In genomic region chr2:47801118-47801517, GRCh38 we compare ENCODE assay signal across 33 cellular contexts.
"Had no signal": no experiment of that assay in that cellular context is flagged by ENCODE, and none has a peak within 500 bp of the region (broad histone marks: within the 10 kb centered on the region; RNA-seq: fewer than 3 reads in every experiment).

No MANE protein-coding gene starts in this region.

- H3K27ac Mint-ChIP-seq: activated CD8-positive, alpha-beta T cell treated with anti-CD3 and anti-CD28 coated beads for 36 hours; activated naive CD8-positive, alpha-beta T cell treated with anti-CD3 and anti-CD28 coated beads, Interleukin-2, amount 10 ng/mL, durations not matched to agents 7 days and 5 days; activated T-helper 2 cell treated with anti-CD3 and anti-CD28 coated beads, Interferon-gamma antibody, Interleukin-2, Interleukin-4, amounts not matched to agents 10 μg/mL and 5 μg/mL and 100 μg/mL, durations not matched to agents 14 hours and 24 hours and 36 hours had no signal

- H3K4me3 Mint-ChIP-seq: activated CD8-positive, alpha-beta T cell treated with anti-CD3 and anti-CD28 coated beads for 36 hours; activated naive CD4-positive, alpha-beta T cell treated with anti-CD3 and anti-CD28 coated beads, Interleukin-2, amount 50 U/mL, for 24 hours; activated naive CD8-positive, alpha-beta T cell treated with anti-CD3 and anti-CD28 coated beads, Interleukin-2, amount 10 ng/mL, durations not matched to agents 7 days and 5 days; activated T-cell treated with anti-CD3 and anti-CD28 coated beads, Interleukin-2, amount 50 U/mL, for 72 hours; central memory CD8-positive, alpha-beta T cell had no signal

- H2AFZ ChIP-seq: PC-9 had no signal

- H3K4me1 ChIP-seq: ascending aorta had no signal

- ATAC-seq: activated CD8-positive, alpha-beta T cell treated with anti-CD3 and anti-CD28 coated beads for 36 hours; activated T-cell treated with anti-CD3 and anti-CD28 coated beads, Interleukin-2, amount 50 U/mL, for 72 hours had no signal

- H3K27me3 Mint-ChIP-seq: activated CD8-positive, alpha-beta T cell treated with anti-CD3 and anti-CD28 coated beads for 36 hours; activated naive CD4-positive, alpha-beta T cell treated with anti-CD3 and anti-CD28 coated beads, Interleukin-2, amount 50 U/mL, for 24 hours; activated naive CD8-positive, alpha-beta T cell treated with anti-CD3 and anti-CD28 coated beads, Interleukin-2, amount 10 ng/mL, durations not matched to agents 7 days and 5 days; central memory CD8-positive, alpha-beta T cell had no signal

- H3K4me3 ChIP-seq: ascending aorta, cardiac muscle cell, PC-9 had no signal

- H3K27ac ChIP-seq: ascending aorta, cardiac muscle cell, PC-9, RWPE1, WERI-Rb-1 had no signal

- H3K4me2 ChIP-seq: PC-9 had no signal

- H3K27me3 ChIP-seq: ascending aorta, cardiac muscle cell had no signal

- DNase-seq: activated CD4-positive, alpha-beta T cell treated with anti-CD3 and anti-CD28 coated beads for 1 hour; activated CD4-positive, alpha-beta T cell treated with anti-CD3 and anti-CD28 coated beads for 48 hours; activated CD4-positive, CD25-positive, alpha-beta regulatory T cell; activated CD8-positive, alpha-beta T cell treated with anti-CD3 and anti-CD28 coated beads for 36 hours; activated gamma-delta T cell; activated naive CD4-positive, alpha-beta T cell treated with Interleukin-2 at 50 U/mL for 16 hours; activated naive CD8-positive, alpha-beta T cell treated with anti-CD3 and anti-CD28 coated beads, Interleukin-2, amount 10 ng/mL, durations not matched to agents 7 days and 5 days; activated T-cell treated with anti-CD3 and anti-CD28 coated beads, Interleukin-2, amount 50 U/mL, for 1 hour; activated T-cell treated with anti-CD3 and anti-CD28 coated beads, Interleukin-2, amount 50 U/mL, for 72 hours; amygdala; NCI-H1092 treated with DMSO at 0.1 percent for 48 hours; NCI-H1417; NCI-H146; NCI-H187; NCI-H2029 treated with DMSO at 0.1 percent for 48 hours; NCI-H2107; NCI-H2171; NCI-H510A; NCI-H526; NCI-H748 treated with DMSO at 0.1 percent for 48 hours; NK-92 treated with Interleukin-12 subunit alpha and Interleukin-12 subunit beta, amount 100 ng/mL, for 24 hours; PC-9; SIG-M5; SW 1271; T-helper 1 cell; T1000; WERI-Rb-1 had no signal
